ENCODE assay signal across 15 cellular contexts in the genomic region with DNA sequence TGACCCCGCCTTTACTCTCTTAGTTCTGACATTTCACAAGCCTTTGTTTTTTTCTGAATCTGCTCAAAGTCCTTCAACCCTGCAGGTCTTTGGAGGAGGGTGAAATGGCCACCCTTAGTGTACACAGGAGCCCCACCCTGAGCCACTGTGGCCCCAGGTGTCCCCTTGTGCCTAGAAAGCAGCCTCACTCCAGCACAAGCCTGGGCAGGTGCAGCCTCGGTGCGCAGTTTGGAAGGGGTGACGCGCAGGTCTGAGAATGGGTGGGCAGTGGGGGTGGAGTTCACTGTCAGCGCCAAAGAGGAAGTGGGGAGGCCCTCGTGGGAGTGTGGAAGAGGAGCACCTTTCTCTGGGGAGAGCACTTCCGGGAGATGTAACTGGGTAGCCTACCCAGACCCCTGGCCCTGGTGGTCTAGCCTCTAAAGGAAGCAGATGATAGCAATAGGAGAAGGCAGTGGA. TPM values are rescaled to one million over a fixed set of nuclear protein-coding genes. Genes with fewer than 3 reads are reported as not detected.
DNase-seq lines count a peak whose midpoint lies in the region; ATAC-seq, FAIRE-seq and TF ChIP-seq lines count a peak whose summit lies in the region.
"Had no signal": no experiment of that assay in that cellular context is flagged by ENCODE, and none has a peak within 500 bp of the region (broad histone marks: within the 10 kb centered on the region; RNA-seq: fewer than 3 reads in every experiment).

No MANE protein-coding gene starts in this region.

- no peak overlapping the region for H3K27ac ChIP-seq in GM12878 (ENCODE audit: control insufficient read depth, insufficient read depth)
- H3K27ac ChIP-seq: SJSA1 had no signal

- TF ChIP-seq POLR2A in GM12878 (IDR thresholded peaks at IDR 0.05; ENCODE audit: low read depth, low read length) = 0 out of 2 replicates have a peak, but pooled peaks have one; percentile 33

- no peak overlapping the region for H3K4me3 ChIP-seq in Jurkat, Clone E6-1 (ENCODE audit: low read length)
- H3K4me3 ChIP-seq in GM12878 = no peak overlapping the region
- H3K4me3 ChIP-seq: MG63, SJSA1 had no signal

- WGBS in GM12878 (ENCODE audit: insufficient coverage, insufficient replicate concordance, low lambda C conversion rate, missing lambda C conversion rate) = 10% methylated on average over 8 of the region's 8 CpGs

- peak overlapping the region; percentile 72 for H2AFZ ChIP-seq in GM12878 (ENCODE audit: control insufficient read depth, low read depth, low read length)

- no peaks in the 10 kb centered on the region for H3K9me3 ChIP-seq in GM12878 (replicated peaks; ENCODE audit: control insufficient read depth, insufficient read depth, low read length)
- H3K9me3 ChIP-seq: SJSA1 had no signal

- H3K9ac ChIP-seq in GM12878 (ENCODE audit: control insufficient read depth, insufficient read depth, low read length) = no peak overlapping the region

- H3K79me2 ChIP-seq in GM12878 (ENCODE audit: control insufficient read depth, insufficient read depth, low read length) = no peaks in the 10 kb centered on the region

- H3K27me3 ChIP-seq in GM12878 (replicated peaks in 1 of 2; ENCODE audit: control insufficient read depth in 2 of 2, insufficient read depth in 2 of 2, low read length in 1 of 2) = peaks cover 4% of the 10 kb centered on the region in 2 experiments; a peak in 2 of 4 replicates
- H3K27me3 ChIP-seq: MG63, SJSA1 had no signal

- peak overlapping the region; percentile 33; the same call in 1 of the 2 replicates for H3K4me2 ChIP-seq in GM12878 (ENCODE audit: control insufficient read depth, insufficient read depth)

- no peaks in the 10 kb centered on the region for H3K36me3 ChIP-seq in GM12878 (ENCODE audit: control insufficient read depth in 2 of 2, insufficient read depth in 2 of 2, low read length in 1 of 2)
- H3K36me3 ChIP-seq: MG63, SJSA1 had no signal

- POLR2A ChIA-PET in GM12878 (lab: Charles Lee) = no interaction called here

- TF ChIP-seq RAD21 in GM12878 (IDR thresholded peaks at IDR 0.05; ENCODE audit: insufficient read depth, low read depth, low read length) = no peak

- FAIRE-seq in GM12878 (lab: Jason Lieb, UNC) = peak; percentile 23
- no peak for FAIRE-seq in GM19239 (lab: Jason Lieb, UNC)
- FAIRE-seq: colon had no signal

- CTCF ChIA-PET in GM12878 (lab: Yijun Ruan, JAX) = no interaction called here

- TF ChIP-seq CTCF in GM12878 (IDR thresholded peaks at IDR 0.05 in 2 of 3, conservative IDR thresholded peaks at IDR 0.05 in 1 of 3; ENCODE audit: control insufficient read depth in 2 of 3, extremely low read depth in 1 of 3, insufficient read depth in 1 of 3, low read depth in 3 of 3, low read length in 3 of 3) = no peak

- peak; percentile 23 for DNase-seq in activated CD4-positive, alpha-beta T cell treated with anti-CD3 and anti-CD28 coated beads for 48 hours
- no peak for DNase-seq in activated CD4-positive, alpha-beta T cell treated with anti-CD3 and anti-CD28 coated beads, Interleukin-2, amount 50 U/mL, for 1 hour
- DNase-seq in Jurkat, Clone E6-1 (ENCODE audit: low read depth, low spot score) = peak; percentile 33
- DNase-seq in GM12878 (ENCODE audit: low read depth, low spot score) = no peak
- peak; percentile 3 for DNase-seq in stimulated activated CD8-positive, alpha-beta memory T cell treated with anti-CD3 and anti-CD28 coated beads, Interleukin-7, amount 100 ng/mL, for 24 hours (ENCODE audit: low read depth)
- no peak for DNase-seq in GM19239 (ENCODE audit: insufficient read length, low spot score)
- DNase-seq in sciatic nerve (ENCODE audit: low spot score) = no peak
- DNase-seq: activated B cell treated with CpG ODN at 0.5 μM for 24 hours; activated naive CD4-positive, alpha-beta T cell treated with Interleukin-2 at 50 U/mL for 16 hours; naive B cell; NCI-H524 treated with DMSO at 0.1 percent for 48 hours had no signal

- no peaks in the 10 kb centered on the region for H4K20me1 ChIP-seq in GM12878 (ENCODE audit: control insufficient read depth, insufficient read depth)

- no TSS peak for BruUV-seq in GM12878 (replicated peaks; lab: Mats Ljungman, UMichigan)

- ATAC-seq in GM12878 (peak; percentile 65), sciatic nerve (no peak), GM21717 (IDR thresholded peaks at IDR 0.05; ENCODE audit: unreplicated experiment) (no peak)

- in situ Hi-C loops in GM12878 (cut with MboI) = no loop called here

- SMC1A ChIA-PET in GM12878 (lab: Charles Lee; ENCODE audit: uncharacterized antibody, unreplicated experiment) = no interaction called here

- TF ChIP-seq EP300 in GM12878 (IDR thresholded peaks at IDR 0.05; ENCODE audit: borderline replicate concordance in 1 of 2, control insufficient read depth in 1 of 2, low read depth in 2 of 2, low read length in 2 of 2) = no peak

- intact Hi-C loops in GM12878 (cut with micrococcal nuclease; ENCODE audit: unreplicated experiment) (no loop called here), sciatic nerve (cut with DNase I) (no loop called here)

- H3K4me1 ChIP-seq in GM12878 (ENCODE audit: control insufficient read depth, insufficient read depth, low read length) = peaks cover 12% of the 10 kb centered on the region
- H3K4me1 ChIP-seq: SJSA1 had no signal

- RAD21 ChIA-PET in GM12878 (lab: Charles Lee; ENCODE audit: unreplicated experiment) = no interaction called here

TF ChIP-seq in GM12878, 131 proteins besides CTCF, POLR2A, EP300 and RAD21 (continues in another document):
- TF ChIP-seq, protein P1, sequence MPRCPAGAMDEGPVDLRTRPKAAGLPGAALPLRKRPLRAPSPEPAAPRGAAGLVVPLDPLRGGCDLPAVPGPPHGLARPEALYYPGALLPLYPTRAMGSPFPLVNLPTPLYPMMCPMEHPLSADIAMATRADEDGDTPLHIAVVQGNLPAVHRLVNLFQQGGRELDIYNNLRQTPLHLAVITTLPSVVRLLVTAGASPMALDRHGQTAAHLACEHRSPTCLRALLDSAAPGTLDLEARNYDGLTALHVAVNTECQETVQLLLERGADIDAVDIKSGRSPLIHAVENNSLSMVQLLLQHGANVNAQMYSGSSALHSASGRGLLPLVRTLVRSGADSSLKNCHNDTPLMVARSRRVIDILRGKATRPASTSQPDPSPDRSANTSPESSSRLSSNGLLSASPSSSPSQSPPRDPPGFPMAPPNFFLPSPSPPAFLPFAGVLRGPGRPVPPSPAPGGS (IDR thresholded peaks at IDR 0.05; ENCODE audit: borderline replicate concordance, insufficient read depth, low read depth, low read length, poor library complexity, severe bottlenecking) = no peak
- TF ChIP-seq POLR2AphosphoS5 (IDR thresholded peaks at IDR 0.05; ENCODE audit: low read length) (no peak), GABPA (IDR thresholded peaks at IDR 0.05; ENCODE audit: low read depth) (0 out of 2 replicates have a peak, but pooled peaks have one; percentile 42), SPI1 (IDR thresholded peaks at IDR 0.05; ENCODE audit: borderline replicate concordance, insufficient read depth, low read depth, low read length) (peak; percentile 86), PKNOX1 (IDR thresholded peaks at IDR 0.05) (no peak), EGR1 (IDR thresholded peaks at IDR 0.05; ENCODE audit: borderline replicate concordance in 1 of 2, low read depth in 2 of 2, low read length in 2 of 2) (peak in 1 of 2 experiments; percentile 35; a peak in 1 of 3 replicates), MEF2A (IDR thresholded peaks at IDR 0.05; ENCODE audit: insufficient read depth, low read depth, low read length) (no peak)
- TF ChIP-seq, protein P2, sequence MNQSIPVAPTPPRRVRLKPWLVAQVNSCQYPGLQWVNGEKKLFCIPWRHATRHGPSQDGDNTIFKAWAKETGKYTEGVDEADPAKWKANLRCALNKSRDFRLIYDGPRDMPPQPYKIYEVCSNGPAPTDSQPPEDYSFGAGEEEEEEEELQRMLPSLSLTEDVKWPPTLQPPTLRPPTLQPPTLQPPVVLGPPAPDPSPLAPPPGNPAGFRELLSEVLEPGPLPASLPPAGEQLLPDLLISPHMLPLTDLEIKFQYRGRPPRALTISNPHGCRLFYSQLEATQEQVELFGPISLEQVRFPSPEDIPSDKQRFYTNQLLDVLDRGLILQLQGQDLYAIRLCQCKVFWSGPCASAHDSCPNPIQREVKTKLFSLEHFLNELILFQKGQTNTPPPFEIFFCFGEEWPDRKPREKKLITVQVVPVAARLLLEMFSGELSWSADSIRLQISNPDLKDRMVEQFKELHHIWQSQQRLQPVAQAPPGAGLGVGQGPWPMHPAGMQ (IDR thresholded peaks at IDR 0.05; ENCODE audit: borderline replicate concordance) = no peak

RNA-seq across cellular contexts. Expression of gene DAB2IP, which starts 17.1 kb away (rescaled TPM):
- polyA plus RNA-seq in Jurkat, Clone E6-1 (2012; ENCODE audit: insufficient read depth, insufficient read length) = 1.2 TPM
- not detected in 2 replicates for total RNA-seq in GM12878 (2013; cell fraction: nucleolus; rRNA removed)
- 0.11 TPM in 1 of 2 replicates, not detected in the other for total RNA-seq in GM12878 (2014; rRNA removed)
- total RNA-seq in GM12878 (2014; rRNA removed; fragmentation: Illumina TruSeq; extraction: Trizol) = not detected in 2 replicates
- 0.19 and 0.38 TPM in 2 replicates for total RNA-seq in GM12878 (2021)
- polyA plus RNA-seq in GM12878 (2011; ENCODE audit: low read depth) = not detected
- 0.16 and 0.26 TPM in 2 replicates for polyA plus RNA-seq in GM12878 (2011; rRNA removed)
- 0.06 and 0.15 TPM in 2 replicates for polyA plus RNA-seq in GM12878 (2011; cell fraction: cytosol; rRNA removed)
- 0.04 and 0.16 TPM in 2 replicates for polyA plus RNA-seq in GM12878 (2011; cell fraction: nucleus; rRNA removed)
- 0.11 and 0.28 TPM in 2 replicates for polyA plus RNA-seq in GM12878 (2012)
- 0.03 TPM in 1 of 2 replicates, not detected in the other for polyA plus RNA-seq in GM12878 (2014; fragmentation: Illumina TruSeq; extraction: Trizol)
- polyA plus RNA-seq in GM12878 (2014; fragmentation: Nextera tagmentation; extraction: Ambion mirVana) = not detected
- 0.01 and 0.03 TPM in 2 replicates for polyA plus RNA-seq in GM12878 (2014; rRNA removed)
- polyA plus RNA-seq in GM12878 (2016; fragmentation: Nextera tagmentation; extraction: Ambion mirVana) = not detected
- 0.10 TPM in 1 of 2 replicates, not detected in the other for polyA minus RNA-seq in GM12878 (2011; rRNA and poly(A)+ RNA removed)
- 3.5 TPM in 1 of 2 replicates, not detected in the other for polyA minus RNA-seq in GM12878 (2011; cell fraction: cytosol; rRNA and poly(A)+ RNA removed)
- polyA minus RNA-seq in GM12878 (2011; cell fraction: nucleus; rRNA and poly(A)+ RNA removed) = 0.48 TPM in 1 of 2 replicates, not detected in the other
- total RNA-seq in sciatic nerve = 70.7 TPM

Comparison
In these comparisons a context has a peak if more than half of its experiments do, and no peak if none do; other contexts are left out.
1. DNase-seq: peak in activated CD4-positive, alpha-beta T cell treated with anti-CD3 and anti-CD28 coated beads for 48 hours (single experiment), Jurkat, Clone E6-1 (single experiment) and stimulated activated CD8-positive, alpha-beta memory T cell treated with anti-CD3 and anti-CD28 coated beads, Interleukin-7, amount 100 ng/mL, for 24 hours (single experiment); none in activated CD4-positive, alpha-beta T cell treated with anti-CD3 and anti-CD28 coated beads, Interleukin-2, amount 50 U/mL, for 1 hour (single experiment), GM12878 (single experiment), GM19239 (single experiment) and sciatic nerve (single experiment).
2. RNA of gene DAB2IP, which starts 17.1 kb away (total RNA-seq): 70.7 TPM in sciatic nerve (single experiment); 0.11 to 0.38 TPM in GM12878; every median in the first group is over 10 times any median in the second.